In genomic region chr17:50176559-50177471, GRCh38 we compare ENCODE assay signal across 13 cellular contexts. TPM values are rescaled to one million over a fixed set of nuclear protein-coding genes. Genes with fewer than 3 reads are reported as not detected.
A peak's percentile ranks its signal among the peaks of the same experiment; 100 is the strongest.
DNase-seq lines count a peak whose midpoint lies in the region; ATAC-seq and TF ChIP-seq lines count a peak whose summit lies in the region.
"Had no signal": no experiment of that assay in that cellular context is flagged by ENCODE, and none has a peak within 500 bp of the region (broad histone marks: within the 10 kb centered on the region; RNA-seq: fewer than 3 reads in every experiment).

No MANE protein-coding gene starts in this region.

- H3K9me3 Mint-ChIP-seq in endodermal cell, result no peaks in the 10 kb centered on the region
- no peaks in the 10 kb centered on the region for H3K9me3 Mint-ChIP-seq in mesothelial cell of epicardium
- no peaks in the 10 kb centered on the region for H3K9me3 Mint-ChIP-seq in type B pancreatic cell
- H3K9me3 Mint-ChIP-seq: activated naive CD8-positive, alpha-beta T cell treated with anti-CD3 and anti-CD28 coated beads, Interleukin-2, amount 10 ng/mL, durations not matched to agents 7 days and 5 days; neural crest cell had no signal

- H3K9me3 ChIP-seq in NT2/D1 (ENCODE audit: insufficient read depth, low read length) (no peaks in the 10 kb centered on the region), endodermal cell (ENCODE audit: control insufficient read depth, low read length) (no peaks in the 10 kb centered on the region)

- H3K9ac ChIP-seq in NT2/D1 (ENCODE audit: insufficient read length, low read depth), result peak overlapping the region; percentile 29
- no peak overlapping the region for H3K9ac ChIP-seq in endodermal cell (ENCODE audit: extremely low read depth, low read length, poor library complexity, severe bottlenecking)

- H3K4me3 Mint-ChIP-seq in endodermal cell (no peak overlapping the region), mesothelial cell of epicardium (no peak overlapping the region), type B pancreatic cell (no peak overlapping the region)
- H3K4me3 Mint-ChIP-seq: activated naive CD8-positive, alpha-beta T cell treated with anti-CD3 and anti-CD28 coated beads, Interleukin-2, amount 10 ng/mL, durations not matched to agents 7 days and 5 days had no signal

- no peak overlapping the region for H3K27ac ChIP-seq in endodermal cell (ENCODE audit: low read depth, low read length)

- DNase-seq in NT2/D1 (ENCODE audit: low read depth, low spot score) (no peak), endodermal cell (peak; percentile 78), mesothelial cell of epicardium (ENCODE audit: low spot score in 2 of 2, unreplicated experiment in 2 of 2) (no peak), type B pancreatic cell (ENCODE audit: extremely low spot score, unreplicated experiment) (no peak), DMS53 treated with DMSO at 0.1 percent for 48 hours (lab: John Stamatoyannopoulos, UW; ENCODE audit: unreplicated experiment) (no peak), GM03348 (ENCODE audit: low spot score) (no peak)
- DNase-seq: activated CD4-positive, alpha-beta T cell treated with anti-CD3 and anti-CD28 coated beads, Interleukin-2, amount 50 U/mL, for 4 hours; activated naive CD8-positive, alpha-beta T cell treated with anti-CD3 and anti-CD28 coated beads, Interleukin-2, amount 10 ng/mL, durations not matched to agents 7 days and 5 days; NCI-H1092 treated with DMSO at 0.1 percent for 48 hours; NCI-H526; SW 1271 had no signal

- TF ChIP-seq CTCF in endodermal cell (conservative IDR thresholded peaks at IDR 0.05) (peak; percentile 54), mesothelial cell of epicardium (IDR thresholded peaks at IDR 0.05; ENCODE audit: unreplicated experiment) (no peak), type B pancreatic cell (conservative IDR thresholded peaks at IDR 0.05) (peak; percentile 27)

- ATAC-seq in GM18870 (IDR thresholded peaks at IDR 0.05; ENCODE audit: unreplicated experiment), result no peak

- H3K36me3 Mint-ChIP-seq in endodermal cell (ENCODE audit: low read depth) (no peaks in the 10 kb centered on the region), mesothelial cell of epicardium (no peaks in the 10 kb centered on the region), type B pancreatic cell (no peaks in the 10 kb centered on the region)
- H3K36me3 Mint-ChIP-seq: activated naive CD8-positive, alpha-beta T cell treated with anti-CD3 and anti-CD28 coated beads, Interleukin-2, amount 10 ng/mL, durations not matched to agents 7 days and 5 days had no signal

- H3K36me3 ChIP-seq in NT2/D1 (ENCODE audit: insufficient read depth, insufficient read length, low read length) (peaks cover 2% of the 10 kb centered on the region), endodermal cell (ENCODE audit: control insufficient read depth, insufficient read depth, low read length) (no peaks in the 10 kb centered on the region)

- H3K27ac Mint-ChIP-seq in endodermal cell (no peak overlapping the region), mesothelial cell of epicardium (peak overlapping the region; percentile 89), type B pancreatic cell (peak overlapping the region; percentile 77)
- H3K27ac Mint-ChIP-seq: activated naive CD8-positive, alpha-beta T cell treated with anti-CD3 and anti-CD28 coated beads, Interleukin-2, amount 10 ng/mL, durations not matched to agents 7 days and 5 days had no signal

- H3K4me1 ChIP-seq in NT2/D1 (ENCODE audit: insufficient read depth, insufficient read length) (peaks cover 21% of the 10 kb centered on the region), endodermal cell (ENCODE audit: control insufficient read depth, insufficient read depth, low read length) (peaks cover 3% of the 10 kb centered on the region)

- WGBS in endodermal cell (ENCODE audit: insufficient coverage in 1 of 2, insufficient read length in 1 of 2), 2 experiments, result 93% methylated on average over 14 to 21 of the region's 21 CpGs

- no peak overlapping the region for H3K4me3 ChIP-seq in NT2/D1 (ENCODE audit: insufficient read length, low read depth)
- H3K4me3 ChIP-seq in endodermal cell (ENCODE audit: low read length), result no peak overlapping the region

- no peaks in the 10 kb centered on the region for H3K27me3 Mint-ChIP-seq in endodermal cell (ENCODE audit: insufficient read depth)
- no peaks in the 10 kb centered on the region for H3K27me3 Mint-ChIP-seq in mesothelial cell of epicardium (ENCODE audit: low read depth)
- peaks cover 8% of the 10 kb centered on the region for H3K27me3 Mint-ChIP-seq in type B pancreatic cell

- H3K27me3 ChIP-seq in NT2/D1 (ENCODE audit: insufficient read depth, insufficient read length), result no peaks in the 10 kb centered on the region
- no peaks in the 10 kb centered on the region for H3K27me3 ChIP-seq in endodermal cell (ENCODE audit: control insufficient read depth, insufficient read depth, low read length, poor library complexity, severe bottlenecking)

- peaks cover 15% of the 10 kb centered on the region for H3K4me1 Mint-ChIP-seq in endodermal cell
- peaks cover 46% of the 10 kb centered on the region for H3K4me1 Mint-ChIP-seq in mesothelial cell of epicardium
- peaks cover 43% of the 10 kb centered on the region for H3K4me1 Mint-ChIP-seq in type B pancreatic cell (ENCODE audit: unreplicated experiment)

RNA-seq across cellular contexts. Expression of gene SGCA, which starts 11.0 kb away (rescaled TPM):
- 1 to 10 TPM in 1 of 2 donors, under 1 TPM in 1; 0.51 to 2.6 TPM for total RNA-seq in endodermal cell
- 0.75 TPM for polyA plus RNA-seq in endodermal cell (2013, experiment 1 of 2)
- 0.46 TPM for polyA plus RNA-seq in endodermal cell (2013, experiment 2 of 2)
- total RNA-seq in mesothelial cell of epicardium, result not detected in 3 replicates
- total RNA-seq in type B pancreatic cell (ENCODE audit: low replicate concordance), result 0.72 TPM in 1 of 2 replicates, not detected in the other
- total RNA-seq: activated naive CD8-positive, alpha-beta T cell treated with anti-CD3 and anti-CD28 coated beads, Interleukin-2, amount 10 ng/mL, durations not matched to agents 7 days and 5 days; neural crest cell had no signal

RNA-seq across cellular contexts. Expression of gene COL1A1, which starts 24.6 kb away (rescaled TPM):
- total RNA-seq in endodermal cell, result 10 to 100 TPM; 62.2 to 85.6 TPM
- polyA plus RNA-seq in endodermal cell (2013, experiment 1 of 2), result 115 TPM
- polyA plus RNA-seq in endodermal cell (2013, experiment 2 of 2), result 126 TPM
- total RNA-seq in mesothelial cell of epicardium, result 3,780 to 4,004 TPM (median 3,972 TPM) in 3 replicates
- total RNA-seq in type B pancreatic cell (ENCODE audit: low replicate concordance), result 31.0 and 201 TPM in 2 replicates

RNA-seq across cellular contexts. Expression of gene PPP1R9B, which starts 26.3 kb away (rescaled TPM):
- 10 to 100 TPM; 24.1 to 34.6 TPM for total RNA-seq in endodermal cell
- 27.5 TPM for polyA plus RNA-seq in endodermal cell (2013, experiment 1 of 2)
- 28.4 TPM for polyA plus RNA-seq in endodermal cell (2013, experiment 2 of 2)
- total RNA-seq in mesothelial cell of epicardium, result 56.4 to 58.6 TPM (median 56.6 TPM) in 3 replicates
- total RNA-seq in type B pancreatic cell (ENCODE audit: low replicate concordance), result 45.6 and 51.5 TPM in 2 replicates

RNA-seq across cellular contexts. Expression of gene SAMD14, which starts 46.9 kb away (rescaled TPM):
- total RNA-seq in endodermal cell (10 to 100 TPM in 1 of 2 donors, 1 to 10 TPM in 1; 9.5 to 23.2 TPM), mesothelial cell of epicardium (17.3 to 20.0 TPM (median 19.4 TPM) in 3 replicates), type B pancreatic cell (ENCODE audit: low replicate concordance) (2.2 and 14.1 TPM in 2 replicates)
- 28.9 TPM for polyA plus RNA-seq in endodermal cell (2013, experiment 1 of 2)
- polyA plus RNA-seq in endodermal cell (2013, experiment 2 of 2), result 28.6 TPM

Comparison
In these comparisons a context has a peak if more than half of its experiments do, and no peak if none do; other contexts are left out.
1. RNA of gene COL1A1, which starts 24.6 kb away (total RNA-seq): 3,780 to 4,004 TPM in mesothelial cell of epicardium; 31.0 to 201 TPM in type B pancreatic cell and 62.2 to 85.6 TPM in endodermal cell; every median in the first group is over 10 times any median in the second.